Comparison of ENCODE assay signal across 1 cellular context in genomic region chr4:36332023-36332781, GRCh38.
TF ChIP-seq lines count a peak whose summit lies in the region.

No MANE protein-coding gene starts in this region.

TF ChIP-seq in GM23338, 12 proteins besides CTCF, POLR2A, EP300 and RAD21 (continued from another document):
- TF ChIP-seq ZNF462 (CRISPR knock-in tag; IDR thresholded peaks at IDR 0.05) (no peak), ZNF114 (CRISPR knock-in tag; IDR thresholded peaks at IDR 0.05) (no peak), NANOG (IDR thresholded peaks at IDR 0.05; ENCODE audit: borderline replicate concordance) (no peak)
